18 cellular contexts compared by ENCODE assay signal in genomic region chr10:21134645-21135395, GRCh38.
A peak's percentile ranks its signal among the peaks of the same experiment; 100 is the strongest.
DNase-seq lines count a peak whose midpoint lies in the region; ATAC-seq, FAIRE-seq and TF ChIP-seq lines count a peak whose summit lies in the region.
"Had no signal": no experiment of that assay in that cellular context is flagged by ENCODE, and none has a peak within 500 bp of the region (broad histone marks: within the 10 kb centered on the region; RNA-seq: fewer than 3 reads in every experiment).

No MANE protein-coding gene starts in this region.

- H3K4me3 ChIP-seq in bronchial epithelial cell (ENCODE audit: low read depth, low read length) (no peak overlapping the region), skeletal muscle satellite cell (ENCODE audit: low read length) (no peak overlapping the region), coronary artery (no peak overlapping the region), lower leg skin (ENCODE audit: low read depth, poor library complexity, severe bottlenecking) (no peak overlapping the region)
- H3K4me3 ChIP-seq: BLaER1, psoas muscle, vagina had no signal

- peak overlapping the region; percentile 22 for H3K4me2 ChIP-seq in skeletal muscle satellite cell (ENCODE audit: low read length)
- H3K4me2 ChIP-seq: BLaER1 had no signal

- ATAC-seq in HG02885 (IDR thresholded peaks at IDR 0.05; ENCODE audit: poor library complexity, unreplicated experiment), result no peak
- ATAC-seq in GM21367 (IDR thresholded peaks at IDR 0.05; ENCODE audit: unreplicated experiment), result no peak
- ATAC-seq: activated T-helper 17 cell treated with anti-CD3 and anti-CD28 coated beads, Interleukin-2, amount 50 U/mL, for 72 hours; psoas muscle; Right ventricle myocardium inferior had no signal

- H3K9ac ChIP-seq in skeletal muscle satellite cell (ENCODE audit: low read depth, low read length), result no peak overlapping the region
- H3K9ac ChIP-seq: BLaER1 had no signal

- H3K27ac ChIP-seq in coronary artery, result no peak overlapping the region
- H3K27ac ChIP-seq: BLaER1, psoas muscle, vagina had no signal

- no peaks in the 10 kb centered on the region for H3K9me3 ChIP-seq in skeletal muscle satellite cell (replicated peaks; ENCODE audit: low read length)
- H3K9me3 ChIP-seq: BLaER1, psoas muscle, vagina had no signal

- H3K27me3 ChIP-seq in bronchial epithelial cell (ENCODE audit: control insufficient read depth, insufficient read depth, low read length) (no peaks in the 10 kb centered on the region), skeletal muscle satellite cell (ENCODE audit: control insufficient read depth, insufficient read depth, low read length) (no peaks in the 10 kb centered on the region)
- H3K27me3 ChIP-seq: BLaER1, vagina had no signal

- intact Hi-C loops in lower leg skin (cut with DNase I; ENCODE audit: low total_unique reads), result no loop called here

- peak; percentile 32 for FAIRE-seq in bronchial epithelial cell (lab: Jason Lieb, UNC)

- no peaks in the 10 kb centered on the region for H3K36me3 ChIP-seq in bronchial epithelial cell (ENCODE audit: control insufficient read depth, insufficient read depth, low read length)
- H3K36me3 ChIP-seq in skeletal muscle satellite cell (ENCODE audit: insufficient read depth, low read length), result no peaks in the 10 kb centered on the region
- H3K36me3 ChIP-seq: BLaER1, vagina had no signal

- WGBS in lower leg skin, 2 donors, result 58 to 62% methylated on average over 12 of the region's 12 CpGs

- H3K4me1 ChIP-seq in skeletal muscle satellite cell (ENCODE audit: control insufficient read depth, insufficient read depth, low read length), result peaks cover 14% of the 10 kb centered on the region
- H3K4me1 ChIP-seq: BLaER1, psoas muscle had no signal

- DNase-seq in HT1080 (ENCODE audit: low read depth) (peak; percentile 81), bronchial epithelial cell (ENCODE audit: low read depth) (peak; percentile 89), iris pigment epithelial cell (ENCODE audit: low read depth) (peak; percentile 55), coronary artery (ENCODE audit: low spot score) (no peak), lower leg skin (ENCODE audit: low spot score in 2 of 2) (no peak)
- DNase-seq: DMS79 treated with DMSO at 0.1 percent for 48 hours; erythroblast; NCI-H1436 treated with DMSO at 0.1 percent for 48 hours; NCI-H526; psoas muscle; stimulated activated CD4-positive, alpha-beta T cell treated with anti-CD3 and anti-CD28 coated beads, Interleukin-1b, Interleukin-23, amount 100 ng/mL, for 48 hours had no signal

- no peak for TF ChIP-seq POLR2A in lower leg skin (IDR thresholded peaks at IDR 0.05)

- no peak for TF ChIP-seq CTCF in bronchial epithelial cell (IDR thresholded peaks at IDR 0.05; ENCODE audit: insufficient read depth, low read length, severe bottlenecking)
- no peak for TF ChIP-seq CTCF in coronary artery (IDR thresholded peaks at IDR 0.05)
- TF ChIP-seq CTCF in lower leg skin (IDR thresholded peaks at IDR 0.05), result no peak

Comparison
In these comparisons a context has a peak if more than half of its experiments do, and no peak if none do; other contexts are left out.
1. DNase-seq: peak in HT1080 (single experiment), bronchial epithelial cell (single experiment) and iris pigment epithelial cell (single experiment); none in coronary artery (single experiment) and lower leg skin (0 of 2).